In the genomic region with DNA sequence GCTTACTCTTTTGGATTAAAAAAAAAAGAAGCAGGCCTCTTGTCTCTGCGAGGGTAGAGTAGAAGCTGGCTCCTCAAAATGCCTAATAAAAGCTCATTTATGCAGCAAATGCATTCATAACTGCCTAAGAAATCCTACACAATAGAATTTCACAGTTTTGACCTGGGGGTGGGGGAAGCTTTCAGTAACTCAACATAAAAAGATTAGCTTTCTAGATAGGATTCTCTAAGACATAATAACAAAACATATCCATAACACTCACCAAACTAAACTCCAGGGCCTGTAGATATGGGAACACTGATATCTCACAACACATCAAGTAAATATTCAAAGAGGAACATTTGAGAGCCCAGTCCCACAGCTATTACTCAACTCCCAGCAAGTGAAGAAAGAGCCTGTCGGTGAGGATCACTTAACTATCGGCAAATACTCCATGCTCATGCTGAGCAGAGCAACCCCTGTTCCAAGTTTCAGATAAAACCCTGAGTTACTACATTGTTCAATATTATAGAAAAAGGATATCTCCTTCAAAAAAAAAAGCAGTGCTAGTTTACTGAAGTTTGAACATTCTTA, we compare ENCODE assay signal across 23 cellular contexts.
DNase-seq lines count a peak whose midpoint lies in the region; ATAC-seq and TF ChIP-seq lines count a peak whose summit lies in the region.
"Had no signal": no experiment of that assay in that cellular context is flagged by ENCODE, and none has a peak within 500 bp of the region (broad histone marks: within the 10 kb centered on the region; RNA-seq: fewer than 3 reads in every experiment).

No MANE protein-coding gene starts in this region.

- no peaks in the 10 kb centered on the region for H3K9me3 Mint-ChIP-seq in nephron progenitor cell
- H3K9me3 Mint-ChIP-seq in T-helper 2 cell treated with Interferon-gamma antibody and Interleukin-4, amounts not matched to agents 5 μg/mL and 100 μg/mL, for 36 hours = no peaks in the 10 kb centered on the region
- H3K9me3 Mint-ChIP-seq: activated CD4-positive, alpha-beta T cell treated with anti-CD3 and anti-CD28 coated beads, Interleukin-2, amount 10 ng/mL, durations not matched to agents 24 days and 14 days; activated naive CD4-positive, alpha-beta T cell treated with anti-CD3 and anti-CD28 coated beads for 36 hours; activated T-cell treated with anti-CD3 and anti-CD28 coated beads, Interleukin-2, amount 50 U/mL, for 72 hours; memory B cell; T-helper 1 cell treated with Interleukin-12 subunit alpha and Interleukin-12 subunit beta and Interleukin-4 antibody, amounts not matched to agents 30 μg/mL and 1 μg/mL, for 36 hours had no signal

- no peaks in the 10 kb centered on the region for H3K27me3 ChIP-seq in suprapubic skin
- H3K27me3 ChIP-seq: hepatocyte, sigmoid colon, SJSA1 had no signal

- TF ChIP-seq POLR2A in suprapubic skin (IDR thresholded peaks at IDR 0.05) = no peak

- TF ChIP-seq CTCF in nephron progenitor cell (IDR thresholded peaks at IDR 0.05) (no peak), suprapubic skin (IDR thresholded peaks at IDR 0.05) (no peak)

- peaks cover 12% of the 10 kb centered on the region for H3K27me3 Mint-ChIP-seq in nephron progenitor cell (ENCODE audit: low read depth, poor library complexity)
- peaks cover 2% of the 10 kb centered on the region for H3K27me3 Mint-ChIP-seq in T-helper 2 cell treated with Interferon-gamma antibody and Interleukin-4, amounts not matched to agents 5 μg/mL and 100 μg/mL, for 36 hours (ENCODE audit: low read depth)
- H3K27me3 Mint-ChIP-seq: activated CD4-positive, alpha-beta T cell treated with anti-CD3 and anti-CD28 coated beads, Interleukin-2, amount 10 ng/mL, durations not matched to agents 24 days and 14 days had no signal

- peaks cover 26% of the 10 kb centered on the region for H3K4me1 Mint-ChIP-seq in nephron progenitor cell
- H3K4me1 Mint-ChIP-seq in T-helper 2 cell treated with Interferon-gamma antibody and Interleukin-4, amounts not matched to agents 5 μg/mL and 100 μg/mL, for 36 hours (ENCODE audit: low read depth) = no peaks in the 10 kb centered on the region
- H3K4me1 Mint-ChIP-seq: activated CD4-positive, alpha-beta T cell treated with anti-CD3 and anti-CD28 coated beads, Interleukin-2, amount 10 ng/mL, durations not matched to agents 24 days and 14 days; memory B cell; naive B cell had no signal

- 51% methylated on average over 3 of the region's 3 CpGs for WGBS in suprapubic skin

- H3K36me3 ChIP-seq in suprapubic skin = no peaks in the 10 kb centered on the region
- H3K36me3 ChIP-seq: sigmoid colon, SJSA1, thoracic aorta had no signal

- peak overlapping the region; percentile 39 for H3K27ac ChIP-seq in cingulate gyrus (ENCODE audit: low read depth, low read length)
- H3K27ac ChIP-seq in suprapubic skin = peak overlapping the region; percentile 70
- H3K27ac ChIP-seq: epithelial cell of prostate, foreskin keratinocyte, hepatocyte, SJSA1, thoracic aorta had no signal

- H3K4me1 ChIP-seq in suprapubic skin = peaks cover 50% of the 10 kb centered on the region
- H3K4me1 ChIP-seq: foreskin keratinocyte, sigmoid colon, SJSA1 had no signal

- no peak for TF ChIP-seq EP300 in suprapubic skin (IDR thresholded peaks at IDR 0.05)

- H3K36me3 Mint-ChIP-seq in nephron progenitor cell (ENCODE audit: low read depth) = no peaks in the 10 kb centered on the region
- no peaks in the 10 kb centered on the region for H3K36me3 Mint-ChIP-seq in T-helper 2 cell treated with Interferon-gamma antibody and Interleukin-4, amounts not matched to agents 5 μg/mL and 100 μg/mL, for 36 hours (ENCODE audit: low read depth)
- H3K36me3 Mint-ChIP-seq: memory B cell, naive B cell had no signal

- H3K4me3 Mint-ChIP-seq in nephron progenitor cell = no peak overlapping the region
- no peak overlapping the region for H3K4me3 Mint-ChIP-seq in T-helper 2 cell treated with Interferon-gamma antibody and Interleukin-4, amounts not matched to agents 5 μg/mL and 100 μg/mL, for 36 hours
- H3K4me3 Mint-ChIP-seq: activated CD4-positive, alpha-beta T cell treated with anti-CD3 and anti-CD28 coated beads, Interleukin-2, amount 10 ng/mL, durations not matched to agents 24 days and 14 days; activated naive CD4-positive, alpha-beta T cell treated with anti-CD3 and anti-CD28 coated beads for 36 hours; activated T-cell treated with anti-CD3 and anti-CD28 coated beads, Interleukin-2, amount 50 U/mL, for 72 hours; memory B cell; naive B cell; T-helper 1 cell treated with Interleukin-12 subunit alpha and Interleukin-12 subunit beta and Interleukin-4 antibody, amounts not matched to agents 30 μg/mL and 1 μg/mL, for 36 hours had no signal

- DNase-seq in SKM-1 (lab: John Stamatoyannopoulos, UW; ENCODE audit: unreplicated experiment) = peak; percentile 20
- DNase-seq in nephron progenitor cell = no peak
- no peak for DNase-seq in suprapubic skin (ENCODE audit: low spot score in 2 of 2)
- no peak for DNase-seq in T-helper 2 cell treated with Interferon-gamma antibody and Interleukin-4, amounts not matched to agents 5 μg/mL and 100 μg/mL, for 36 hours (ENCODE audit: low spot score)
- DNase-seq: activated CD4-positive, alpha-beta T cell treated with anti-CD3 and anti-CD28 coated beads, Interleukin-2, amount 10 ng/mL, durations not matched to agents 24 days and 14 days; activated naive CD4-positive, alpha-beta T cell treated with anti-CD3 and anti-CD28 coated beads for 36 hours; activated T-cell treated with anti-CD3 and anti-CD28 coated beads, Interleukin-2, amount 50 U/mL, for 72 hours; AML-193; central memory CD4-positive, alpha-beta T cell; foreskin keratinocyte; naive B cell; NCI-H1105 treated with DMSO at 0.1 percent for 48 hours; NCI-H2029 treated with DMSO at 0.1 percent for 48 hours; sigmoid colon had no signal

- no peaks in the 10 kb centered on the region for H3K9me3 ChIP-seq in suprapubic skin
- H3K9me3 ChIP-seq: sigmoid colon, SJSA1, thoracic aorta had no signal

- ATAC-seq in HG03342 (IDR thresholded peaks at IDR 0.05; ENCODE audit: unreplicated experiment) (no peak), GM21381 (IDR thresholded peaks at IDR 0.05; ENCODE audit: unreplicated experiment) (no peak)
- ATAC-seq: activated T-cell treated with anti-CD3 and anti-CD28 coated beads, Interleukin-2, amount 50 U/mL, for 72 hours; foreskin keratinocyte had no signal

- peak overlapping the region; percentile 44 for H3K27ac Mint-ChIP-seq in nephron progenitor cell
- H3K27ac Mint-ChIP-seq in T-helper 2 cell treated with Interferon-gamma antibody and Interleukin-4, amounts not matched to agents 5 μg/mL and 100 μg/mL, for 36 hours = no peak overlapping the region
- H3K27ac Mint-ChIP-seq: activated CD4-positive, alpha-beta T cell treated with anti-CD3 and anti-CD28 coated beads, Interleukin-2, amount 10 ng/mL, durations not matched to agents 24 days and 14 days; activated naive CD4-positive, alpha-beta T cell treated with anti-CD3 and anti-CD28 coated beads for 36 hours; activated T-cell treated with anti-CD3 and anti-CD28 coated beads, Interleukin-2, amount 50 U/mL, for 72 hours; memory B cell; naive B cell; T-helper 1 cell treated with Interleukin-12 subunit alpha and Interleukin-12 subunit beta and Interleukin-4 antibody, amounts not matched to agents 30 μg/mL and 1 μg/mL, for 36 hours had no signal

- H3K4me3 ChIP-seq in suprapubic skin = peak overlapping the region; percentile 25
- H3K4me3 ChIP-seq: hepatocyte, sigmoid colon, SJSA1, thoracic aorta had no signal
